In genomic region chr18:79631096-79631507, GRCh38 we compare ENCODE assay signal across 27 cellular contexts. TPM values are rescaled to one million over a fixed set of nuclear protein-coding genes. Genes with fewer than 3 reads are reported as not detected.
A peak's percentile ranks its signal among the peaks of the same experiment; 100 is the strongest.
DNase-seq lines count a peak whose midpoint lies in the region; ATAC-seq, FAIRE-seq and TF ChIP-seq lines count a peak whose summit lies in the region.
"Had no signal": no experiment of that assay in that cellular context is flagged by ENCODE, and none has a peak within 500 bp of the region (broad histone marks: within the 10 kb centered on the region; RNA-seq: fewer than 3 reads in every experiment).

No MANE protein-coding gene starts in this region.

- H3K4me1 Mint-ChIP-seq in activated naive CD4-positive, alpha-beta T cell treated with anti-CD3 and anti-CD28 coated beads, Interleukin-2, amount 50 U/mL, for 24 hours: no peaks in the 10 kb centered on the region
- H3K4me1 Mint-ChIP-seq in activated naive CD4-positive, alpha-beta T cell treated with anti-CD3 and anti-CD28 coated beads for 36 hours (ENCODE audit: low read depth): no peaks in the 10 kb centered on the region
- H3K4me1 Mint-ChIP-seq in natural killer cell: peaks cover 19 to 27% of the 10 kb centered on the region in 2 donors

- H3K36me3 Mint-ChIP-seq in activated naive CD4-positive, alpha-beta T cell treated with anti-CD3 and anti-CD28 coated beads, Interleukin-2, amount 50 U/mL, for 24 hours: no peaks in the 10 kb centered on the region
- H3K36me3 Mint-ChIP-seq in activated naive CD4-positive, alpha-beta T cell treated with anti-CD3 and anti-CD28 coated beads for 36 hours (ENCODE audit: low read depth): no peaks in the 10 kb centered on the region
- H3K36me3 Mint-ChIP-seq in natural killer cell: no peaks in the 10 kb centered on the region
- H3K36me3 Mint-ChIP-seq: activated naive CD8-positive, alpha-beta T cell treated with anti-CD3 and anti-CD28 coated beads, Interleukin-2, amount 10 ng/mL, durations not matched to agents 7 days and 5 days; CD4-positive, alpha-beta memory T cell; naive B cell had no signal

- DNase-seq in activated naive CD4-positive, alpha-beta T cell treated with anti-CD3 and anti-CD28 coated beads for 36 hours: no peak
- DNase-seq in coronary artery (ENCODE audit: low spot score): peak; percentile 43
- no peak for DNase-seq in natural killer cell
- no peak for DNase-seq in urothelium cell line (ENCODE audit: low spot score)
- no peak for DNase-seq in NCI-H2171 treated with DMSO at 0.1 percent for 48 hours (lab: John Stamatoyannopoulos, UW)
- DNase-seq in medulla oblongata (ENCODE audit: extremely low spot score): no peak
- DNase-seq: activated effector memory CD4-positive, alpha-beta T cell treated with Interleukin-2 at 50 U/mL for 16 hours; activated naive CD8-positive, alpha-beta T cell treated with anti-CD3 and anti-CD28 coated beads, Interleukin-2, amount 10 ng/mL, durations not matched to agents 7 days and 5 days; AML-193; CD4-positive, alpha-beta memory T cell; effector memory CD4-positive, alpha-beta T cell; erythroblast; GM23248; left ventricle myocardium superior; midbrain; naive B cell; stimulated activated CD4-positive, alpha-beta T cell treated with anti-CD3 and anti-CD28 coated beads, Interleukin-15, amount 100 ng/mL, for 24 hours; stimulated activated naive CD4-positive, alpha-beta T cell; SW 1271; testis had no signal

- CTCF ChIA-PET in activated naive CD4-positive, alpha-beta T cell treated with anti-CD3 and anti-CD28 coated beads for 36 hours (lab: Charles Lee): no interaction called here

- peak; percentile 98 for FAIRE-seq in urothelium cell line (lab: Jason Lieb, UNC)
- FAIRE-seq: colon had no signal

- ATAC-seq in natural killer cell (no peak), GM21737 (IDR thresholded peaks at IDR 0.05; ENCODE audit: unreplicated experiment) (no peak)
- ATAC-seq: left ventricle myocardium superior had no signal

- no peaks in the 10 kb centered on the region for H3K9me3 Mint-ChIP-seq in activated naive CD4-positive, alpha-beta T cell treated with anti-CD3 and anti-CD28 coated beads, Interleukin-2, amount 50 U/mL, for 24 hours
- H3K9me3 Mint-ChIP-seq in activated naive CD4-positive, alpha-beta T cell treated with anti-CD3 and anti-CD28 coated beads for 36 hours: peaks cover 6% of the 10 kb centered on the region
- peaks cover 0 to 7% of the 10 kb centered on the region in 2 donors for H3K9me3 Mint-ChIP-seq in natural killer cell

- no peak overlapping the region for H3K27ac ChIP-seq in coronary artery
- H3K27ac ChIP-seq: ascending aorta, cardiac muscle cell, GM23248, testis, uterus had no signal

- H3K27me3 Mint-ChIP-seq in activated naive CD4-positive, alpha-beta T cell treated with anti-CD3 and anti-CD28 coated beads, Interleukin-2, amount 50 U/mL, for 24 hours: no peaks in the 10 kb centered on the region
- H3K27me3 Mint-ChIP-seq in activated naive CD4-positive, alpha-beta T cell treated with anti-CD3 and anti-CD28 coated beads for 36 hours (ENCODE audit: low read depth): no peaks in the 10 kb centered on the region
- H3K27me3 Mint-ChIP-seq in natural killer cell (ENCODE audit: low read depth in 2 of 2): peaks cover 9 to 27% of the 10 kb centered on the region in 2 donors
- H3K27me3 Mint-ChIP-seq: activated CD8-positive, alpha-beta T cell treated with anti-CD3 and anti-CD28 coated beads for 36 hours; CD4-positive, alpha-beta memory T cell; naive B cell had no signal

- TF ChIP-seq CTCF in coronary artery (IDR thresholded peaks at IDR 0.05) (no peak), natural killer cell (IDR thresholded peaks at IDR 0.05) (no peak)

- no peak overlapping the region for H3K4me3 Mint-ChIP-seq in activated naive CD4-positive, alpha-beta T cell treated with anti-CD3 and anti-CD28 coated beads, Interleukin-2, amount 50 U/mL, for 24 hours
- no peak overlapping the region for H3K4me3 Mint-ChIP-seq in activated naive CD4-positive, alpha-beta T cell treated with anti-CD3 and anti-CD28 coated beads for 36 hours
- H3K4me3 Mint-ChIP-seq in natural killer cell: peak overlapping the region; percentile 45
- H3K4me3 Mint-ChIP-seq: activated CD8-positive, alpha-beta T cell treated with anti-CD3 and anti-CD28 coated beads for 36 hours; activated naive CD8-positive, alpha-beta T cell treated with anti-CD3 and anti-CD28 coated beads, Interleukin-2, amount 10 ng/mL, durations not matched to agents 7 days and 5 days had no signal

- peak overlapping the region; percentile 46 for H3K27ac Mint-ChIP-seq in activated naive CD4-positive, alpha-beta T cell treated with anti-CD3 and anti-CD28 coated beads, Interleukin-2, amount 50 U/mL, for 24 hours
- no peak overlapping the region for H3K27ac Mint-ChIP-seq in activated naive CD4-positive, alpha-beta T cell treated with anti-CD3 and anti-CD28 coated beads for 36 hours
- peak overlapping the region in 1 of 2 donors; percentile 70 for H3K27ac Mint-ChIP-seq in natural killer cell
- H3K27ac Mint-ChIP-seq: activated naive CD8-positive, alpha-beta T cell treated with anti-CD3 and anti-CD28 coated beads, Interleukin-2, amount 10 ng/mL, durations not matched to agents 7 days and 5 days had no signal

- intact Hi-C loops in activated naive CD4-positive, alpha-beta T cell treated with anti-CD3 and anti-CD28 coated beads for 36 hours (cut with micrococcal nuclease): no loop called here
- intact Hi-C loops in natural killer cell (cut with micrococcal nuclease): no loop called here

- H3K4me3 ChIP-seq in coronary artery: no peak overlapping the region
- H3K4me3 ChIP-seq: ascending aorta, cardiac muscle cell, GM23248, testis, uterus had no signal

RNA-seq across cellular contexts. Expression of gene CTDP1, which starts 48.5 kb away (rescaled TPM):
- 10 to 100 TPM; 28.0 to 29.1 TPM for total RNA-seq in activated naive CD4-positive, alpha-beta T cell treated with anti-CD3 and anti-CD28 coated beads for 36 hours
- 10 to 100 TPM; 66.9 to 89.4 (median 77.1) TPM for total RNA-seq in natural killer cell
